In genomic region chr7:29194206-29194593, GRCh38 we compare ENCODE assay signal across 9 cellular contexts. TPM values are rescaled to one million over a fixed set of nuclear protein-coding genes. Genes with fewer than 3 reads are reported as not detected.
A peak's percentile ranks its signal among the peaks of the same experiment; 100 is the strongest.
DNase-seq lines count a peak whose midpoint lies in the region; ATAC-seq and TF ChIP-seq lines count a peak whose summit lies in the region.
"Had no signal": no experiment of that assay in that cellular context is flagged by ENCODE, and none has a peak within 500 bp of the region (broad histone marks: within the 10 kb centered on the region; RNA-seq: fewer than 3 reads in every experiment).

No MANE protein-coding gene starts in this region.

- intact Hi-C loops in activated T-helper 1 cell treated with anti-CD3 and anti-CD28 coated beads, Interleukin-12 subunit alpha, Interleukin-12 subunit beta, Interleukin-2, Interleukin-4 antibody, amounts not matched to agents 30 ng/mL and 10 ng/mL and 1 ng/mL, durations not matched to agents 14 hours and 24 hours and 36 hours (cut with micrococcal nuclease), result loop anchor here (1.0 kb wide), 1 partner anchor 214 kb away; no protein-coding TSS in a partner anchor

- H3K9me3 ChIP-seq in mesodermal cell (ENCODE audit: control insufficient read depth, low read length), result no peaks in the 10 kb centered on the region

- no peaks in the 10 kb centered on the region for H3K9me3 Mint-ChIP-seq in activated T-helper 1 cell treated with anti-CD3 and anti-CD28 coated beads, Interleukin-12 subunit alpha, Interleukin-12 subunit beta, Interleukin-2, Interleukin-4 antibody, amounts not matched to agents 30 ng/mL and 10 ng/mL and 1 ng/mL, durations not matched to agents 14 hours and 24 hours and 36 hours

- ATAC-seq in HG03039 (IDR thresholded peaks at IDR 0.05; ENCODE audit: unreplicated experiment), result no peak
- ATAC-seq in HG03520 (IDR thresholded peaks at IDR 0.05; ENCODE audit: unreplicated experiment), result no peak

- H3K4me1 ChIP-seq in mesodermal cell (ENCODE audit: control insufficient read depth, insufficient read depth, low read length, poor library complexity, severe bottlenecking), result peaks cover 10% of the 10 kb centered on the region

- peaks cover 18% of the 10 kb centered on the region for H3K4me1 Mint-ChIP-seq in activated T-helper 1 cell treated with anti-CD3 and anti-CD28 coated beads, Interleukin-12 subunit alpha, Interleukin-12 subunit beta, Interleukin-2, Interleukin-4 antibody, amounts not matched to agents 30 ng/mL and 10 ng/mL and 1 ng/mL, durations not matched to agents 14 hours and 24 hours and 36 hours (ENCODE audit: low read depth)

- H3K36me3 ChIP-seq in mesodermal cell (ENCODE audit: control insufficient read depth, insufficient read depth, low read length), result no peaks in the 10 kb centered on the region

- no peak overlapping the region for H3K27ac ChIP-seq in coronary artery
- no peak overlapping the region for H3K27ac ChIP-seq in mesodermal cell (ENCODE audit: low read depth, low read length, severe bottlenecking)

- H3K4me3 ChIP-seq in coronary artery, result peak overlapping the region; percentile 89
- H3K4me3 ChIP-seq in mesodermal cell (ENCODE audit: extremely low read depth, insufficient read depth, low read length, poor library complexity, severe bottlenecking), result peak overlapping the region; percentile 59

- no peak for TF ChIP-seq CTCF in coronary artery (IDR thresholded peaks at IDR 0.05)

- 0 to 1% methylated on average over 12 to 19 of the region's 40 CpGs for WGBS in mesodermal cell (ENCODE audit: insufficient coverage in 2 of 2), 2 experiments

- H3K27me3 Mint-ChIP-seq in activated T-helper 1 cell treated with anti-CD3 and anti-CD28 coated beads, Interleukin-12 subunit alpha, Interleukin-12 subunit beta, Interleukin-2, Interleukin-4 antibody, amounts not matched to agents 30 ng/mL and 10 ng/mL and 1 ng/mL, durations not matched to agents 14 hours and 24 hours and 36 hours (ENCODE audit: insufficient read depth), result peaks cover 66% of the 10 kb centered on the region

- no peaks in the 10 kb centered on the region for H3K36me3 Mint-ChIP-seq in activated T-helper 1 cell treated with anti-CD3 and anti-CD28 coated beads, Interleukin-12 subunit alpha, Interleukin-12 subunit beta, Interleukin-2, Interleukin-4 antibody, amounts not matched to agents 30 ng/mL and 10 ng/mL and 1 ng/mL, durations not matched to agents 14 hours and 24 hours and 36 hours (ENCODE audit: low read depth)

- H3K4me3 Mint-ChIP-seq in activated T-helper 1 cell treated with anti-CD3 and anti-CD28 coated beads, Interleukin-12 subunit alpha, Interleukin-12 subunit beta, Interleukin-2, Interleukin-4 antibody, amounts not matched to agents 30 ng/mL and 10 ng/mL and 1 ng/mL, durations not matched to agents 14 hours and 24 hours and 36 hours, result no peak overlapping the region

- no peak overlapping the region for H3K27ac Mint-ChIP-seq in activated T-helper 1 cell treated with anti-CD3 and anti-CD28 coated beads, Interleukin-12 subunit alpha, Interleukin-12 subunit beta, Interleukin-2, Interleukin-4 antibody, amounts not matched to agents 30 ng/mL and 10 ng/mL and 1 ng/mL, durations not matched to agents 14 hours and 24 hours and 36 hours

- DNase-seq in DMS 273 treated with DMSO at 0.1 percent for 48 hours (lab: John Stamatoyannopoulos, UW) (peak; percentile 52), NCI-H1092 treated with DMSO at 0.1 percent for 48 hours (lab: John Stamatoyannopoulos, UW) (peak; percentile 79), coronary artery (ENCODE audit: low spot score) (no peak), ureter (ENCODE audit: low spot score) (peak; percentile 49)
- DNase-seq in activated T-helper 1 cell treated with anti-CD3 and anti-CD28 coated beads, Interleukin-12 subunit alpha, Interleukin-12 subunit beta, Interleukin-2, Interleukin-4 antibody, amounts not matched to agents 30 ng/mL and 10 ng/mL and 1 ng/mL, durations not matched to agents 14 hours and 24 hours and 36 hours (ENCODE audit: low spot score), result no peak

RNA-seq across cellular contexts. Expression of gene CHN2, which starts 0.4 kb away (rescaled TPM):
- 4.3 TPM for polyA plus RNA-seq in mesodermal cell (2013, experiment 1 of 2)
- polyA plus RNA-seq in mesodermal cell (2013, experiment 2 of 2), result 3.9 TPM
- total RNA-seq in ureter, result 34.2 TPM
- total RNA-seq in activated T-helper 1 cell treated with anti-CD3 and anti-CD28 coated beads, Interleukin-12 subunit alpha, Interleukin-12 subunit beta, Interleukin-2, Interleukin-4 antibody, amounts not matched to agents 30 ng/mL and 10 ng/mL and 1 ng/mL, durations not matched to agents 14 hours and 24 hours and 36 hours, result not detected in 2 replicates
- total RNA-seq: HT1080 had no signal

RNA-seq across cellular contexts. Expression of gene CPVL, which starts 47.9 kb away (rescaled TPM):
- 18.5 TPM for polyA plus RNA-seq in mesodermal cell (2013, experiment 1 of 2)
- polyA plus RNA-seq in mesodermal cell (2013, experiment 2 of 2), result 18.7 TPM
- total RNA-seq in ureter, result 15.6 TPM
- not detected in 2 replicates for total RNA-seq in activated T-helper 1 cell treated with anti-CD3 and anti-CD28 coated beads, Interleukin-12 subunit alpha, Interleukin-12 subunit beta, Interleukin-2, Interleukin-4 antibody, amounts not matched to agents 30 ng/mL and 10 ng/mL and 1 ng/mL, durations not matched to agents 14 hours and 24 hours and 36 hours

Comparison
In these comparisons a context has a peak if more than half of its experiments do, and no peak if none do; other contexts are left out.
1. DNase-seq: peak in DMS 273 treated with DMSO at 0.1 percent for 48 hours (single experiment), NCI-H1092 treated with DMSO at 0.1 percent for 48 hours (single experiment) and ureter (single experiment); none in coronary artery (single experiment) and activated T-helper 1 cell treated with anti-CD3 and anti-CD28 coated beads, Interleukin-12 subunit alpha, Interleukin-12 subunit beta, Interleukin-2, Interleukin-4 antibody, amounts not matched to agents 30 ng/mL and 10 ng/mL and 1 ng/mL, durations not matched to agents 14 hours and 24 hours and 36 hours (single experiment).
2. RNA of gene CHN2, which starts 0.4 kb away (total RNA-seq): 34.2 TPM in ureter (single experiment); not detected in activated T-helper 1 cell treated with anti-CD3 and anti-CD28 coated beads, Interleukin-12 subunit alpha, Interleukin-12 subunit beta, Interleukin-2, Interleukin-4 antibody, amounts not matched to agents 30 ng/mL and 10 ng/mL and 1 ng/mL, durations not matched to agents 14 hours and 24 hours and 36 hours; every median in the first group is over 10 times any median in the second.
3. RNA of gene CPVL, which starts 47.9 kb away (total RNA-seq): 15.6 TPM in ureter (single experiment); not detected in activated T-helper 1 cell treated with anti-CD3 and anti-CD28 coated beads, Interleukin-12 subunit alpha, Interleukin-12 subunit beta, Interleukin-2, Interleukin-4 antibody, amounts not matched to agents 30 ng/mL and 10 ng/mL and 1 ng/mL, durations not matched to agents 14 hours and 24 hours and 36 hours; every median in the first group is over 10 times any median in the second.